In genomic region chr13:25927363-25927762, GRCh38 we compare ENCODE assay signal across 22 cellular contexts.
DNase-seq lines count a peak whose midpoint lies in the region; ATAC-seq and TF ChIP-seq lines count a peak whose summit lies in the region.
"Had no signal": no experiment of that assay in that cellular context is flagged by ENCODE, and none has a peak within 500 bp of the region (broad histone marks: within the 10 kb centered on the region; RNA-seq: fewer than 3 reads in every experiment).

No MANE protein-coding gene starts in this region.

- intact Hi-C loops in body of pancreas (cut with DNase I) (no loop called here), colonic mucosa (cut with DNase I) (no loop called here)

- no peaks in the 10 kb centered on the region for H3K4me1 ChIP-seq in body of pancreas
- H3K4me1 ChIP-seq in colonic mucosa = no peaks in the 10 kb centered on the region

- H3K4me3 ChIP-seq in WERI-Rb-1 (ENCODE audit: low read depth, low read length) (no peak overlapping the region), body of pancreas (no peak overlapping the region), colonic mucosa (no peak overlapping the region)
- H3K4me3 ChIP-seq: PC-9 had no signal

- no peaks in the 10 kb centered on the region for H3K36me3 ChIP-seq in WERI-Rb-1
- H3K36me3 ChIP-seq in body of pancreas (replicated peaks in 1 of 2; ENCODE audit: insufficient read depth in 1 of 2, low read depth in 2 of 2) = no peaks in the 10 kb centered on the region
- H3K36me3 ChIP-seq in colonic mucosa = no peaks in the 10 kb centered on the region

- peaks cover 6% of the 10 kb centered on the region for H3K9me3 Mint-ChIP-seq in glutamatergic neuron (ENCODE audit: unreplicated experiment)
- H3K9me3 Mint-ChIP-seq: IgD-negative memory B cell had no signal

- ATAC-seq in body of pancreas (no peak), GM19397 (IDR thresholded peaks at IDR 0.05; ENCODE audit: unreplicated experiment) (no peak)

- H3K27me3 ChIP-seq in WERI-Rb-1 (ENCODE audit: insufficient read depth, low read depth, severe bottlenecking) (no peaks in the 10 kb centered on the region), body of pancreas (no peaks in the 10 kb centered on the region), colonic mucosa (no peaks in the 10 kb centered on the region)

- no peak for TF ChIP-seq POLR2A in body of pancreas (IDR thresholded peaks at IDR 0.05)

- H3K9ac ChIP-seq in colonic mucosa (ENCODE audit: low read depth in 2 of 2, low read length in 2 of 2) = no peak overlapping the region

- H3K9me3 ChIP-seq in WERI-Rb-1 (ENCODE audit: severe bottlenecking) (peaks cover 6% of the 10 kb centered on the region), body of pancreas (no peaks in the 10 kb centered on the region), colonic mucosa (no peaks in the 10 kb centered on the region)

- H3K27ac ChIP-seq in WERI-Rb-1 = peak overlapping the region; percentile 4
- no peak overlapping the region for H3K27ac ChIP-seq in body of pancreas
- no peak overlapping the region for H3K27ac ChIP-seq in colonic mucosa
- H3K27ac ChIP-seq: 22Rv1, PC-9 had no signal

- peaks cover 2% of the 10 kb centered on the region for H3K27me3 Mint-ChIP-seq in glutamatergic neuron (ENCODE audit: unreplicated experiment)

- TF ChIP-seq CTCF in WERI-Rb-1 (IDR thresholded peaks at IDR 0.05; ENCODE audit: low read depth, low read length) = no peak
- no peak for TF ChIP-seq CTCF in glutamatergic neuron (IDR thresholded peaks at IDR 0.05; ENCODE audit: partially characterized antibody, unreplicated experiment)
- TF ChIP-seq CTCF in body of pancreas (IDR thresholded peaks at IDR 0.05) = no peak
- no peak for TF ChIP-seq CTCF in colonic mucosa (IDR thresholded peaks at IDR 0.05)

- peak overlapping the region; percentile 84 for H3K27ac Mint-ChIP-seq in glutamatergic neuron (ENCODE audit: unreplicated experiment)
- H3K27ac Mint-ChIP-seq: HFFc6, IgD-negative memory B cell had no signal

- WGBS in body of pancreas, 2 donors = 73 to 78% methylated on average over 6 of the region's 6 CpGs

- DNase-seq in NCI-H1694 treated with DMSO at 0.1 percent for 48 hours (lab: John Stamatoyannopoulos, UW) (peak; percentile 39), NCI-H1694 (lab: John Stamatoyannopoulos, UW) (no peak), WERI-Rb-1 (no peak), glutamatergic neuron (no peak), body of pancreas (no peak), colonic mucosa (no peak), AG20443 (ENCODE audit: low spot score) (no peak)
- DNase-seq: AML-193, DMS79, H7, HFFc6, Karpas-422, NCI-H187, NCI-H510A treated with DMSO at 0.1 percent for 48 hours, NCI-H748 treated with DMSO at 0.1 percent for 48 hours, PC-9, RPMI8226, SHP77 had no signal

- peaks cover 57% of the 10 kb centered on the region for H3K4me1 Mint-ChIP-seq in glutamatergic neuron (ENCODE audit: low read depth, unreplicated experiment)
- H3K4me1 Mint-ChIP-seq: CD14-positive monocyte had no signal

- peaks cover 8% of the 10 kb centered on the region for H3K36me3 Mint-ChIP-seq in glutamatergic neuron (ENCODE audit: unreplicated experiment)
- H3K36me3 Mint-ChIP-seq: CD14-positive monocyte had no signal

- no peak overlapping the region for H3K4me3 Mint-ChIP-seq in glutamatergic neuron (ENCODE audit: unreplicated experiment)
- H3K4me3 Mint-ChIP-seq: CD14-positive monocyte, HFFc6, IgD-negative memory B cell had no signal
